Comparison of ENCODE assay signal across 7 cellular contexts in the genomic region with DNA sequence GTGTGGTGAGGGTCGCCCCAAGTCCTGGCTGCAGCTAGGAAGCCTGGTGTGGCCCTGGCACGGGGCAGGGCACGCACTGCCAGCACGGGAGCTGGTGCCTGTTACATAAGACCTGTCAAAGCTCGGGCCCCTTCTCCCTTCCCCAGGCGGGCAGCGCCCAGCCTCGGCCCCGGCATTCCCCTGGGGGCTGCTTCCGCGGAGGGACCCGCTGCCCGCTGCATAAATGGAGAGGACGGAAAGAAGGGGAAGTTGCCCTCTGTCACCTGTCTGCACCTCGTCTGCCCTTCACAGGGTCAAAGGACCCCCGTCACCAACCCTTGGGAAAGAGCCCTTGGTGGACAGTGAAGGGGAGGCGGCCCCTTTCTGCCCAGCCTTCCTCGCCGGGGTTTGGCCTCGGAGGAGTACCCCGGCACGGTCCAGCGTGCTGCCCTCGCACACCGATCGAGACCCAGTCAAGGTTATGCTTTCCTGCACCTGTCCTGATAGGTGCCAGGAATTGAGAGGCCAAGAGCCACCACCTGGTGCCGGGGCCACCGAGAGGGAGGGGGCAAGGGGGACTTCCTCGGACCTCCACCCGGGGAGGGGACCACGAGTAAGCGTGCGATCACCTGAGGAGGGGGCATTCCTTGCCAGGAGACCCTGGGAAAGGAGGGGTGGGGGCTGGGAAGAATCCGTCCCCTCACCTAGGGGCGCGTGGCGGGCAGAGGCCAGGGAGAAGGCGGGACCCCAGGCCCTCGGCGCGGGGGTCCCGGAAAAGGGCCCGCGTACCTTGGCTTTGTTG. TPM values are rescaled to one million over a fixed set of nuclear protein-coding genes. Genes with fewer than 3 reads are reported as not detected.
DNase-seq lines count a peak whose midpoint lies in the region; ATAC-seq, FAIRE-seq and TF ChIP-seq lines count a peak whose summit lies in the region.

No MANE protein-coding gene starts in this region.

- peaks cover 8% of the 10 kb centered on the region for H3K27me3 Mint-ChIP-seq in astrocyte (ENCODE audit: low read depth, unreplicated experiment)
- peaks cover 52 to 58% of the 10 kb centered on the region in 2 donors for H3K27me3 Mint-ChIP-seq in stimulated activated naive B cell treated with anti-CD40 and anti-IgM and Interleukin-4, amounts not matched to agents 10 μg/mL and 1 μg/mL and 100 μg/mL, for 72 hours

- H3K27ac Mint-ChIP-seq in astrocyte (ENCODE audit: unreplicated experiment), result no peak overlapping the region
- H3K27ac Mint-ChIP-seq in stimulated activated naive B cell treated with anti-CD40 and anti-IgM and Interleukin-4, amounts not matched to agents 10 μg/mL and 1 μg/mL and 100 μg/mL, for 72 hours, result no peak overlapping the region

- no peak overlapping the region for H3K9ac ChIP-seq in HUES48 (ENCODE audit: low read depth, low read length)
- no peak overlapping the region for H3K9ac ChIP-seq in astrocyte (ENCODE audit: low read length)

- no peaks in the 10 kb centered on the region for H4K20me1 ChIP-seq in astrocyte (ENCODE audit: insufficient read depth, low read length)

- H3K36me3 ChIP-seq in HUES48 (ENCODE audit: control insufficient read depth, insufficient read depth, low read length) (peaks cover 11% of the 10 kb centered on the region; the same call in 1 of the 2 replicates), astrocyte (ENCODE audit: insufficient read depth, low read length) (no peaks in the 10 kb centered on the region)

- FAIRE-seq in astrocyte (lab: Jason Lieb, UNC), result no peak

- TF ChIP-seq CTCF in astrocyte (IDR thresholded peaks at IDR 0.05; ENCODE audit: insufficient read depth, low read depth, low read length), result no peak

- no peaks in the 10 kb centered on the region for H3K79me2 ChIP-seq in astrocyte (ENCODE audit: insufficient read depth, low read length)

- peaks cover 26% of the 10 kb centered on the region for H3K4me1 ChIP-seq in HUES48 (ENCODE audit: control insufficient read depth, insufficient read depth, low read length)
- peaks cover 23% of the 10 kb centered on the region for H3K4me1 ChIP-seq in astrocyte (ENCODE audit: insufficient read depth, low read length)

- intact Hi-C loops in left colon (cut with DNase I, micrococcal nuclease), result no loop called here

- H3K27me3 ChIP-seq in HUES48 (ENCODE audit: control insufficient read depth, insufficient read depth, low read length) (peaks cover 44% of the 10 kb centered on the region), astrocyte (ENCODE audit: insufficient read depth, low read length) (peaks cover 11% of the 10 kb centered on the region)

- no peaks in the 10 kb centered on the region for H3K9me3 Mint-ChIP-seq in astrocyte (ENCODE audit: unreplicated experiment)
- peaks cover 0 to 2% of the 10 kb centered on the region in 2 donors for H3K9me3 Mint-ChIP-seq in stimulated activated naive B cell treated with anti-CD40 and anti-IgM and Interleukin-4, amounts not matched to agents 10 μg/mL and 1 μg/mL and 100 μg/mL, for 72 hours

- no peak for ATAC-seq in stimulated activated naive B cell treated with anti-CD40 and anti-IgM and Interleukin-4, amounts not matched to agents 10 μg/mL and 1 μg/mL and 100 μg/mL, for 72 hours (replicated peaks)
- ATAC-seq in HG03025 (IDR thresholded peaks at IDR 0.05; ENCODE audit: low FRiP score, unreplicated experiment) (no peak), left colon (no peak)

- no peak for DNase-seq in astrocyte (ENCODE audit: low read depth)
- DNase-seq in left kidney (ENCODE audit: low read depth, low spot score), result peak; percentile 49
- DNase-seq in stimulated activated naive B cell treated with anti-CD40 and anti-IgM and Interleukin-4, amounts not matched to agents 10 μg/mL and 1 μg/mL and 100 μg/mL, for 72 hours, result no peak
- no peak for DNase-seq in NCI-H226
- DNase-seq in left colon, result no peak

- no peak overlapping the region for H3K27ac ChIP-seq in HUES48 (ENCODE audit: low read depth, low read length)
- H3K27ac ChIP-seq in astrocyte (ENCODE audit: low read depth, low read length), result no peak overlapping the region

- peak overlapping the region; percentile 69 for H3K4me2 ChIP-seq in astrocyte (ENCODE audit: low read length)

- H3K4me3 ChIP-seq in HUES48 (ENCODE audit: low read depth, low read length), result peak overlapping the region; percentile 52; the same call in 1 of the 2 replicates
- H3K4me3 ChIP-seq in astrocyte (ENCODE audit: insufficient read depth, low read depth, low read length), result no peak overlapping the region

- H3K9me3 ChIP-seq in HUES48 (ENCODE audit: control insufficient read depth, insufficient read depth, low read length) (no peaks in the 10 kb centered on the region), astrocyte (ENCODE audit: insufficient read depth, low read depth, low read length) (no peaks in the 10 kb centered on the region)

- H2AFZ ChIP-seq in astrocyte (ENCODE audit: low read depth, low read length), result no peak overlapping the region

- peak overlapping the region; percentile 76 for H3K4me3 Mint-ChIP-seq in astrocyte (ENCODE audit: unreplicated experiment)
- H3K4me3 Mint-ChIP-seq in stimulated activated naive B cell treated with anti-CD40 and anti-IgM and Interleukin-4, amounts not matched to agents 10 μg/mL and 1 μg/mL and 100 μg/mL, for 72 hours, result peak overlapping the region; percentile 48 to 68

- H3K4me1 Mint-ChIP-seq in astrocyte (ENCODE audit: low read depth, unreplicated experiment), result peaks cover 32% of the 10 kb centered on the region
- H3K4me1 Mint-ChIP-seq in stimulated activated naive B cell treated with anti-CD40 and anti-IgM and Interleukin-4, amounts not matched to agents 10 μg/mL and 1 μg/mL and 100 μg/mL, for 72 hours, result peaks cover 20 to 34% of the 10 kb centered on the region in 2 donors

- H3K36me3 Mint-ChIP-seq in astrocyte (ENCODE audit: low read depth, unreplicated experiment), result peaks cover 8% of the 10 kb centered on the region
- H3K36me3 Mint-ChIP-seq in stimulated activated naive B cell treated with anti-CD40 and anti-IgM and Interleukin-4, amounts not matched to agents 10 μg/mL and 1 μg/mL and 100 μg/mL, for 72 hours, result peaks cover 0 to 6% of the 10 kb centered on the region in 2 donors

RNA-seq across cellular contexts. Expression of gene MFRP, which starts 16.8 kb away (rescaled TPM):
- total RNA-seq in astrocyte, result not detected in 2 replicates
- total RNA-seq in left colon, result not detected

RNA-seq across cellular contexts. Expression of gene USP2, which starts 18.2 kb away (rescaled TPM):
- total RNA-seq in astrocyte, result 6.5 and 6.7 TPM in 2 replicates
- 10 to 100 TPM; 26.0 to 63.6 TPM for total RNA-seq in left colon

RNA-seq across cellular contexts. Expression of gene C1QTNF5, which starts 22.6 kb away (rescaled TPM):
- total RNA-seq in astrocyte (5.6 and 6.3 TPM in 2 replicates), left colon (1 to 10 TPM; 6.9 to 9.3 TPM)

RNA-seq across cellular contexts. Expression of gene RNF26, which starts 28.9 kb away (rescaled TPM):
- total RNA-seq in astrocyte (31.8 and 33.3 TPM in 2 replicates), left colon (10 to 100 TPM; 19.9 to 24.0 TPM)

RNA-seq across cellular contexts. Expression of gene MCAM, which starts 46.3 kb away (rescaled TPM):
- total RNA-seq in astrocyte (188 and 213 TPM in 2 replicates), left colon (10 to 100 TPM; 12.1 to 27.1 TPM)
